8 cellular contexts compared by ENCODE assay signal in genomic region chr5:97183930-97184213, GRCh38. TPM values are rescaled to one million over a fixed set of nuclear protein-coding genes. Genes with fewer than 3 reads are reported as not detected.
DNase-seq lines count a peak whose midpoint lies in the region; ATAC-seq, FAIRE-seq and TF ChIP-seq lines count a peak whose summit lies in the region.

No MANE protein-coding gene starts in this region.

- in situ Hi-C loops in HAP-1 (cut with MboI; ENCODE audit: low sequenced_read_pairs), result no loop called here

- H3K27ac Mint-ChIP-seq in activated CD4-positive, alpha-beta memory T cell treated with anti-CD3 and anti-CD28 coated beads for 36 hours, result peak overlapping the region; percentile 98

- H3K9me3 ChIP-seq in HAP-1, result 0 out of 2 replicates have a peak, but pooled peaks cover 2% of the 10 kb centered on the region
- H3K9me3 ChIP-seq in right cardiac atrium (ENCODE audit: control insufficient read depth, low read length), result no peaks in the 10 kb centered on the region
- H3K9me3 ChIP-seq in skeletal muscle tissue (ENCODE audit: control insufficient read depth in 3 of 3, low read length in 3 of 3), result no peaks in the 10 kb centered on the region

- 44% methylated on average over 6 of the region's 6 CpGs for WGBS in right cardiac atrium

- TF ChIP-seq CTCF in D721Med (IDR thresholded peaks at IDR 0.05; ENCODE audit: insufficient read depth, missing control alignments), result no peak

- intact Hi-C loops in activated CD4-positive, alpha-beta memory T cell treated with anti-CD3 and anti-CD28 coated beads for 36 hours (cut with micrococcal nuclease), result loop anchor here (1.0 to 10.0 kb wide), 10 partner anchors 17 to 1881 kb away; partner anchors contain the start of genes ARSK, CHD1 and RGMB
- intact Hi-C loops in right cardiac atrium (cut with DNase I), result no loop called here

- peaks cover 22% of the 10 kb centered on the region for H3K36me3 Mint-ChIP-seq in activated CD4-positive, alpha-beta memory T cell treated with anti-CD3 and anti-CD28 coated beads for 36 hours

- CTCF ChIA-PET in activated CD4-positive, alpha-beta memory T cell treated with anti-CD3 and anti-CD28 coated beads for 36 hours (lab: Charles Lee), result interaction anchor here (1.0 to 1.8 kb wide), 3 partner anchors 15 to 319 kb away, joined by 3 to 4 read pairs (median 3); no protein-coding TSS in a partner anchor

- H3K4me3 Mint-ChIP-seq in activated CD4-positive, alpha-beta memory T cell treated with anti-CD3 and anti-CD28 coated beads for 36 hours, result peak overlapping the region; percentile 87

- no peaks in the 10 kb centered on the region for H3K27me3 ChIP-seq in HAP-1 (ENCODE audit: low read depth)
- H3K27me3 ChIP-seq in right cardiac atrium (ENCODE audit: control insufficient read depth, insufficient read depth), result no peaks in the 10 kb centered on the region
- no peaks in the 10 kb centered on the region for H3K27me3 ChIP-seq in skeletal muscle tissue (ENCODE audit: control insufficient read depth in 3 of 3, insufficient read depth in 3 of 3, low read length in 3 of 3)

- H3K4me1 ChIP-seq in HAP-1 (peaks cover 18% of the 10 kb centered on the region), right cardiac atrium (ENCODE audit: control insufficient read depth, insufficient read depth, low read length) (peaks cover 2% of the 10 kb centered on the region), skeletal muscle tissue (ENCODE audit: control insufficient read depth in 3 of 3, insufficient read depth in 3 of 3, low read length in 3 of 3) (peaks cover 7 to 24% (median 15%) of the 10 kb centered on the region in 3 donors)

- H3K36me3 ChIP-seq in HAP-1 (replicated peaks) (peaks cover 9% of the 10 kb centered on the region), skeletal muscle tissue (ENCODE audit: control insufficient read depth in 3 of 3, insufficient read depth in 3 of 3, low read length in 3 of 3) (peaks cover 0 to 5% (median 1%) of the 10 kb centered on the region in 3 donors)

- POLR2A ChIA-PET in activated CD4-positive, alpha-beta memory T cell treated with anti-CD3 and anti-CD28 coated beads for 36 hours (lab: Charles Lee), result interaction anchor here (1.0 to 1.6 kb wide), 3 partner anchors 307 to 1745 kb away, joined by 3 to 4 read pairs (median 3); partner anchors contain the start of genes CHD1 and ERAP2

- H3K4me1 Mint-ChIP-seq in activated CD4-positive, alpha-beta memory T cell treated with anti-CD3 and anti-CD28 coated beads for 36 hours (ENCODE audit: low read depth), result peaks cover 32% of the 10 kb centered on the region

- peak overlapping the region; percentile 99 for H3K27ac ChIP-seq in right cardiac atrium (ENCODE audit: low read length)
- peak overlapping the region; percentile 96 for H3K27ac ChIP-seq in skeletal muscle tissue (ENCODE audit: low read depth, low read length)

- ATAC-seq in right cardiac atrium, result no peak
- ATAC-seq in HG02571 (IDR thresholded peaks at IDR 0.05; ENCODE audit: unreplicated experiment), result no peak
- no peak for ATAC-seq in HG02840 (IDR thresholded peaks at IDR 0.05; ENCODE audit: low FRiP score, unreplicated experiment)

- no peak for FAIRE-seq in D721Med (lab: Jason Lieb, UNC)

- DNase-seq in HAP-1 (ENCODE audit: low spot score in 2 of 2), result no peak
- DNase-seq in activated CD4-positive, alpha-beta memory T cell treated with anti-CD3 and anti-CD28 coated beads for 36 hours, result no peak
- no peak for DNase-seq in right cardiac atrium
- no peak for DNase-seq in D721Med (ENCODE audit: insufficient read length, low spot score)
- DNase-seq in SW480 (ENCODE audit: low spot score), result no peak

- H3K4me3 ChIP-seq in HAP-1 (peak overlapping the region; percentile 64), right cardiac atrium (ENCODE audit: low read length) (peak overlapping the region; percentile 100), skeletal muscle tissue (ENCODE audit: low read length in 3 of 3) (peak overlapping the region; percentile 90 to 97 (median 93))

- peaks cover 3% of the 10 kb centered on the region for H3K9me3 Mint-ChIP-seq in activated CD4-positive, alpha-beta memory T cell treated with anti-CD3 and anti-CD28 coated beads for 36 hours

- H3K27me3 Mint-ChIP-seq in activated CD4-positive, alpha-beta memory T cell treated with anti-CD3 and anti-CD28 coated beads for 36 hours, result no peaks in the 10 kb centered on the region

- peak overlapping the region; percentile 92 to 95 (median 92) for H3K9ac ChIP-seq in skeletal muscle tissue (ENCODE audit: low read depth in 1 of 3, low read length in 3 of 3)

RNA-seq across cellular contexts. Expression of gene RIOK2, which starts 0.8 kb away (rescaled TPM):
- total RNA-seq in activated CD4-positive, alpha-beta memory T cell treated with anti-CD3 and anti-CD28 coated beads for 36 hours, result 10 to 100 TPM; 31.8 to 41.5 TPM
- total RNA-seq in right cardiac atrium (10 to 100 TPM; 21.6 to 24.4 (median 22.7) TPM), skeletal muscle tissue (23.5 TPM)
- polyA plus RNA-seq in right cardiac atrium, result 12.9 TPM

RNA-seq across cellular contexts. Expression of gene LIX1, which starts 41.5 kb away (rescaled TPM):
- not detected for total RNA-seq in activated CD4-positive, alpha-beta memory T cell treated with anti-CD3 and anti-CD28 coated beads for 36 hours
- under 1 TPM; 0.20 to 0.50 (median 0.36) TPM for total RNA-seq in right cardiac atrium
- 0.18 TPM for polyA plus RNA-seq in right cardiac atrium
- 0.52 TPM for total RNA-seq in skeletal muscle tissue
